9 cellular contexts compared by ENCODE assay signal in the genomic region with DNA sequence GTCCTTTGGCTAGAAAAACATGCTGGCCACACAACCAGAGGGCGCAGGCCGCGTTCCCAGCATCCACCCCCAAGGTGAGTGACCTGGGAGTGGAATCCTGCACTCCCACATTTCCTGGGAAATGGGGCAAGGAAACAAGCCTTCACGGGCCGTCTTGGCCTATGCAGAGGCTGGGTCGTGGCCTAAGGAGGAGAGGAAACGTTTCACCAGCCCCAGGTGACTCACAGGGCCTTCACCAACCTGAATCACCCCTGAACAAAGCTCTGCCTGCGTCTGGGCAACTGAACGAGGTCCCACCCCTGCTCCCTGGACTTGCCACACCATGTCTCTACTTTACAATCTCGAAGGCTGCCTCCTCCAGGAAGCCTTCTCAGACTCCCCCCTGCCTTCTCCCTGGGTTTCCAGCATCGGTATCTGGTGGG. TPM values are rescaled to one million over a fixed set of nuclear protein-coding genes. Genes with fewer than 3 reads are reported as not detected.
DNase-seq lines count a peak whose midpoint lies in the region; ATAC-seq and TF ChIP-seq lines count a peak whose summit lies in the region.
"Had no signal": no experiment of that assay in that cellular context is flagged by ENCODE, and none has a peak within 500 bp of the region (broad histone marks: within the 10 kb centered on the region; RNA-seq: fewer than 3 reads in every experiment).

No MANE protein-coding gene starts in this region.

- no peaks in the 10 kb centered on the region for H3K9me3 Mint-ChIP-seq in activated naive CD4-positive, alpha-beta T cell treated with anti-CD3 and anti-CD28 coated beads for 36 hours

- WGBS in testis, 2 donors, result 72 to 73% methylated on average over 7 to 11 of the region's 11 CpGs

- DNase-seq in DMS53 (lab: John Stamatoyannopoulos, UW) (peak; percentile 10), DMS53 treated with DMSO at 0.1 percent for 48 hours (lab: John Stamatoyannopoulos, UW; ENCODE audit: unreplicated experiment) (no peak), left lung (no peak), testis (no peak), NCI-H526 treated with DMSO at 0.1 percent for 48 hours (lab: John Stamatoyannopoulos, UW) (no peak), NCI-H1105 treated with DMSO at 0.1 percent for 48 hours (lab: John Stamatoyannopoulos, UW) (no peak)
- peak; percentile 87 for DNase-seq in activated naive CD4-positive, alpha-beta T cell treated with anti-CD3 and anti-CD28 coated beads for 36 hours

- TF ChIP-seq POLR2A in testis (IDR thresholded peaks at IDR 0.05), result no peak

- TF ChIP-seq CTCF in left lung (IDR thresholded peaks at IDR 0.05) (no peak), testis (IDR thresholded peaks at IDR 0.05) (no peak)

- no peaks in the 10 kb centered on the region for H3K27me3 ChIP-seq in left lung
- no peaks in the 10 kb centered on the region for H3K27me3 ChIP-seq in testis

- no peaks in the 10 kb centered on the region for H3K9me3 ChIP-seq in left lung
- no peaks in the 10 kb centered on the region for H3K9me3 ChIP-seq in testis

- H3K27ac Mint-ChIP-seq in activated naive CD4-positive, alpha-beta T cell treated with anti-CD3 and anti-CD28 coated beads for 36 hours, result peak overlapping the region; percentile 97

- H3K36me3 ChIP-seq in left lung (peaks cover 0 to 14% of the 10 kb centered on the region in 2 donors), testis (ENCODE audit: low read depth, missing control alignments) (no peaks in the 10 kb centered on the region)

- intact Hi-C loops in activated naive CD4-positive, alpha-beta T cell treated with anti-CD3 and anti-CD28 coated beads for 36 hours (cut with micrococcal nuclease), result no loop called here
- intact Hi-C loops in left lung (cut with DNase I) (loop anchor here in 1 of 2 donors (5.0 kb wide), 1 partner anchor 37 kb away; no protein-coding TSS in a partner anchor), testis (cut with DNase I; ENCODE audit: low total_unique reads) (no loop called here)

- H3K27me3 Mint-ChIP-seq in activated naive CD4-positive, alpha-beta T cell treated with anti-CD3 and anti-CD28 coated beads for 36 hours (ENCODE audit: low read depth), result no peaks in the 10 kb centered on the region

- H3K4me3 ChIP-seq in left lung (no peak overlapping the region), testis (no peak overlapping the region)

- H3K4me1 Mint-ChIP-seq in activated naive CD4-positive, alpha-beta T cell treated with anti-CD3 and anti-CD28 coated beads for 36 hours (ENCODE audit: low read depth), result peaks cover 96% of the 10 kb centered on the region

- H3K4me1 ChIP-seq in left lung (peaks cover 69 to 100% of the 10 kb centered on the region in 2 donors), testis (peaks cover 42% of the 10 kb centered on the region)

- H3K36me3 Mint-ChIP-seq in activated naive CD4-positive, alpha-beta T cell treated with anti-CD3 and anti-CD28 coated beads for 36 hours (ENCODE audit: low read depth), result peaks cover 61% of the 10 kb centered on the region

- peak overlapping the region; percentile 15 for H3K4me3 Mint-ChIP-seq in activated naive CD4-positive, alpha-beta T cell treated with anti-CD3 and anti-CD28 coated beads for 36 hours

- peak overlapping the region; percentile 87 to 99 for H3K27ac ChIP-seq in left lung
- peak overlapping the region; percentile 48 to 65 for H3K27ac ChIP-seq in testis
- H3K27ac ChIP-seq: 22Rv1 had no signal

- CTCF ChIA-PET in activated naive CD4-positive, alpha-beta T cell treated with anti-CD3 and anti-CD28 coated beads for 36 hours (lab: Charles Lee), result interaction anchor here (0.9 kb wide), 1 partner anchor 101 kb away, joined by 3 read pairs; no protein-coding TSS in a partner anchor

- ATAC-seq in left lung (peak; percentile 11), HG03108 (IDR thresholded peaks at IDR 0.05; ENCODE audit: unreplicated experiment) (no peak)

RNA-seq across cellular contexts. Expression of a gene that starts 13.2 kb away (rescaled TPM):
- total RNA-seq in activated naive CD4-positive, alpha-beta T cell treated with anti-CD3 and anti-CD28 coated beads for 36 hours, result 100 to 1,000 TPM; 574 to 625 TPM
- total RNA-seq in left lung (100 to 1,000 TPM; 754 to 761 TPM), testis (100 to 1,000 TPM; 141 to 146 TPM)
- 129 TPM for polyA plus RNA-seq in testis (ENCODE audit: insufficient read depth, low read depth, low replicate concordance)

Comparison
In these comparisons a context has a peak if more than half of its experiments do, and no peak if none do; other contexts are left out.
1. DNase-seq: peak in DMS53 (single experiment) and activated naive CD4-positive, alpha-beta T cell treated with anti-CD3 and anti-CD28 coated beads for 36 hours (single experiment); none in DMS53 treated with DMSO at 0.1 percent for 48 hours (single experiment), left lung (0 of 2), testis (single experiment), NCI-H526 treated with DMSO at 0.1 percent for 48 hours (single experiment) and NCI-H1105 treated with DMSO at 0.1 percent for 48 hours (single experiment).